Comparison of ENCODE assay signal across 22 cellular contexts in genomic region chr5:130528474-130528873, GRCh38.
DNase-seq lines count a peak whose midpoint lies in the region; ATAC-seq, FAIRE-seq and TF ChIP-seq lines count a peak whose summit lies in the region.
"Had no signal": no experiment of that assay in that cellular context is flagged by ENCODE, and none has a peak within 500 bp of the region (broad histone marks: within the 10 kb centered on the region; RNA-seq: fewer than 3 reads in every experiment).

No MANE protein-coding gene starts in this region.

- no peaks in the 10 kb centered on the region for H3K36me3 ChIP-seq in endothelial cell of umbilical vein (ENCODE audit: control insufficient read depth in 2 of 2, extremely low read depth in 1 of 2, insufficient read depth in 2 of 2, low read length in 2 of 2)
- H3K36me3 ChIP-seq in mesenchymal stem cell (ENCODE audit: control insufficient read depth in 1 of 2, insufficient read depth in 2 of 2, low read depth in 1 of 2, low read length in 2 of 2) = no peaks in the 10 kb centered on the region
- H3K36me3 ChIP-seq: BLaER1, suprapubic skin had no signal

- peak overlapping the region in 1 of 2 experiments; percentile 61 for H3K4ac ChIP-seq in mesenchymal stem cell (ENCODE audit: low read depth in 1 of 2, low read length in 2 of 2)

- H2BK5ac ChIP-seq in mesenchymal stem cell (ENCODE audit: low read depth, low read length, poor library complexity, severe bottlenecking) = no peak overlapping the region

- peaks cover 2 to 4% of the 10 kb centered on the region in 2 donors for H3K9me3 Mint-ChIP-seq in natural killer cell
- H3K9me3 Mint-ChIP-seq: activated naive CD4-positive, alpha-beta T cell treated with anti-CD3 and anti-CD28 coated beads, Interleukin-2, amount 50 U/mL, for 72 hours; central memory CD8-positive, alpha-beta T cell; endodermal cell; IgD-negative memory B cell had no signal

- no peak overlapping the region for H4K8ac ChIP-seq in mesenchymal stem cell (ENCODE audit: low read length)

- H3K27ac ChIP-seq in endothelial cell of umbilical vein (ENCODE audit: insufficient read depth, low read depth, low read length) = no peak overlapping the region
- H3K27ac ChIP-seq in mesenchymal stem cell (ENCODE audit: low read length, poor library complexity, severe bottlenecking) = peak overlapping the region; percentile 39
- H3K27ac ChIP-seq: BLaER1, suprapubic skin had no signal

- no peak overlapping the region for H3K14ac ChIP-seq in mesenchymal stem cell (ENCODE audit: low read length in 2 of 2)

- no peak overlapping the region for H3K9ac ChIP-seq in endothelial cell of umbilical vein (replicated peaks; ENCODE audit: extremely low read depth, insufficient read depth, low read length)
- H3K9ac ChIP-seq in mesenchymal stem cell (ENCODE audit: low read length) = no peak overlapping the region
- H3K9ac ChIP-seq: BLaER1 had no signal

- H3K18ac ChIP-seq in mesenchymal stem cell (ENCODE audit: low read depth in 1 of 2, low read length in 2 of 2) = no peak overlapping the region

- FAIRE-seq in endothelial cell of umbilical vein (lab: Jason Lieb, UNC) = no peak
- FAIRE-seq: GM19239 had no signal

- H3K23ac ChIP-seq in mesenchymal stem cell (ENCODE audit: low read length in 2 of 2) = no peak overlapping the region

- no peak overlapping the region for H2AFZ ChIP-seq in endothelial cell of umbilical vein (ENCODE audit: low read depth, low read length)
- no peak overlapping the region for H2AFZ ChIP-seq in mesenchymal stem cell (ENCODE audit: low read depth, low read length)

- H2AK5ac ChIP-seq in mesenchymal stem cell (ENCODE audit: low read length, severe bottlenecking) = no peak overlapping the region

- H3K79me1 ChIP-seq in mesenchymal stem cell (replicated peaks; ENCODE audit: low read length, poor library complexity, severe bottlenecking) = no peaks in the 10 kb centered on the region

- H2BK15ac ChIP-seq in mesenchymal stem cell (ENCODE audit: low read depth, poor library complexity, severe bottlenecking) = no peak overlapping the region

- H3K27ac Mint-ChIP-seq in natural killer cell = no peak overlapping the region
- H3K27ac Mint-ChIP-seq: activated naive CD4-positive, alpha-beta T cell treated with anti-CD3 and anti-CD28 coated beads, Interleukin-2, amount 50 U/mL, for 72 hours; endodermal cell; IgD-negative memory B cell; memory B cell; nephron progenitor cell had no signal

- no TSS peak for BruUV-seq in endothelial cell of umbilical vein (replicated peaks; lab: Mats Ljungman, UMichigan)

- CTCF ChIA-PET in endothelial cell of umbilical vein (lab: Charles Lee) = no interaction called here

- no peaks in the 10 kb centered on the region for H3K79me2 ChIP-seq in endothelial cell of umbilical vein (ENCODE audit: control insufficient read depth, insufficient read depth, low read length)

- H3K4me3 ChIP-seq in endothelial cell of umbilical vein (replicated peaks in 1 of 3; ENCODE audit: insufficient read depth in 1 of 3, low read depth in 1 of 3, low read length in 3 of 3) = no peak overlapping the region
- H3K4me3 ChIP-seq in mesenchymal stem cell (ENCODE audit: insufficient read depth in 1 of 2, low read depth in 1 of 2, low read length in 2 of 2) = no peak overlapping the region
- H3K4me3 ChIP-seq: BLaER1, suprapubic skin had no signal

- H3K27me3 ChIP-seq in endothelial cell of umbilical vein (ENCODE audit: control insufficient read depth in 2 of 2, insufficient read depth in 2 of 2, low read length in 2 of 2) = no peaks in the 10 kb centered on the region
- no peaks in the 10 kb centered on the region for H3K27me3 ChIP-seq in mesenchymal stem cell (ENCODE audit: control insufficient read depth in 1 of 2, insufficient read depth in 1 of 2, low read length in 2 of 2)
- H3K27me3 ChIP-seq: BLaER1, suprapubic skin had no signal

- POLR2A ChIA-PET in endothelial cell of umbilical vein (lab: Charles Lee) = no interaction called here

- H3K9me3 ChIP-seq in endothelial cell of umbilical vein (replicated peaks; ENCODE audit: control insufficient read depth, insufficient read depth, low read length) = no peaks in the 10 kb centered on the region
- H3K9me3 ChIP-seq in mesenchymal stem cell (ENCODE audit: control insufficient read depth, low read length) = no peaks in the 10 kb centered on the region
- H3K9me3 ChIP-seq: BLaER1, suprapubic skin had no signal

- ATAC-seq in GM18858 (IDR thresholded peaks at IDR 0.05; ENCODE audit: unreplicated experiment) = no peak
- no peak for ATAC-seq in natural killer cell
- ATAC-seq in stimulated activated naive CD8-positive, alpha-beta T cell treated with anti-CD3 and anti-CD28 coated beads, Interleukin-15, Interleukin-2, amounts not matched to agents 100 U/mL and 50 U/mL, for 24 hours = no peak
- ATAC-seq: activated naive CD4-positive, alpha-beta T cell treated with anti-CD3 and anti-CD28 coated beads, Interleukin-2, amount 50 U/mL, for 72 hours had no signal

- no peaks in the 10 kb centered on the region for H4K20me1 ChIP-seq in endothelial cell of umbilical vein (replicated peaks; ENCODE audit: control insufficient read depth, extremely low read depth, insufficient read depth, low read length)
- H4K20me1 ChIP-seq: BLaER1 had no signal

- H3K4me3 Mint-ChIP-seq in natural killer cell = no peak overlapping the region
- H3K4me3 Mint-ChIP-seq: central memory CD8-positive, alpha-beta T cell; endodermal cell; memory B cell; nephron progenitor cell had no signal

- TF ChIP-seq CTCF in endothelial cell of umbilical vein (IDR thresholded peaks at IDR 0.05; ENCODE audit: extremely low read depth in 1 of 2, insufficient read depth in 1 of 2, low read depth in 1 of 2, low read length in 2 of 2) (no peak), natural killer cell (IDR thresholded peaks at IDR 0.05) (no peak)

- no peaks in the 10 kb centered on the region for H3K36me3 Mint-ChIP-seq in natural killer cell
- H3K36me3 Mint-ChIP-seq: activated naive CD4-positive, alpha-beta T cell treated with anti-CD3 and anti-CD28 coated beads, Interleukin-2, amount 50 U/mL, for 72 hours; IgD-negative memory B cell; memory B cell had no signal

- no peaks in the 10 kb centered on the region for H3K27me3 Mint-ChIP-seq in natural killer cell (ENCODE audit: low read depth in 2 of 2)
- H3K27me3 Mint-ChIP-seq: central memory CD8-positive, alpha-beta T cell; IgD-negative memory B cell; memory B cell had no signal

- H3K4me1 Mint-ChIP-seq in natural killer cell = no peaks in the 10 kb centered on the region
- H3K4me1 Mint-ChIP-seq: central memory CD8-positive, alpha-beta T cell; IgD-negative memory B cell; memory B cell; nephron progenitor cell had no signal

- no peak overlapping the region for H4K91ac ChIP-seq in mesenchymal stem cell (ENCODE audit: low read length)

- no peaks in the 10 kb centered on the region for H3K9me1 ChIP-seq in endothelial cell of umbilical vein (replicated peaks; ENCODE audit: control insufficient read depth, extremely low read depth, insufficient read depth, low read length)

- H3K4me1 ChIP-seq in endothelial cell of umbilical vein (ENCODE audit: control insufficient read depth, extremely low read depth, insufficient read depth, low read length) (no peaks in the 10 kb centered on the region), mesenchymal stem cell (ENCODE audit: control insufficient read depth, insufficient read depth, low read depth, low read length) (peaks cover 4% of the 10 kb centered on the region)
- H3K4me1 ChIP-seq: BLaER1, suprapubic skin had no signal

- H2BK12ac ChIP-seq in mesenchymal stem cell (ENCODE audit: low read length in 2 of 2) = no peak overlapping the region

- dilution Hi-C loops in endothelial cell of umbilical vein (cut with MboI; ENCODE audit: extremely low pct_ligation_motif_present, low sequenced_read_pairs) = no loop called here

- H3K4me2 ChIP-seq in endothelial cell of umbilical vein (ENCODE audit: insufficient read depth, low read length) (no peak overlapping the region), mesenchymal stem cell (ENCODE audit: low read length, poor library complexity, severe bottlenecking) (no peak overlapping the region)
- H3K4me2 ChIP-seq: BLaER1 had no signal

- TF ChIP-seq POLR2A in endothelial cell of umbilical vein (IDR thresholded peaks at IDR 0.05; ENCODE audit: low read depth, low read length) = no peak

- intact Hi-C loops in endothelial cell of umbilical vein (cut with micrococcal nuclease) (no loop called here), natural killer cell (cut with micrococcal nuclease) (no loop called here)

- DNase-seq in DMS53 treated with DMSO at 0.1 percent for 48 hours (lab: John Stamatoyannopoulos, UW; ENCODE audit: unreplicated experiment) = peak; percentile 10
- peak; percentile 81 for DNase-seq in RPMI7951 (ENCODE audit: low read depth)
- no peak for DNase-seq in endothelial cell of umbilical vein (ENCODE audit: low read depth, low spot score)
- peak; percentile 41 for DNase-seq in mesenchymal stem cell
- DNase-seq in natural killer cell = no peak
- no peak for DNase-seq in stimulated activated naive CD8-positive, alpha-beta T cell treated with anti-CD3 and anti-CD28 coated beads, Interleukin-15, Interleukin-2, amounts not matched to agents 100 U/mL and 50 U/mL, for 24 hours
- no peak for DNase-seq in stimulated activated naive CD4-positive, alpha-beta T cell (lab: John Stamatoyannopoulos, UW)
- DNase-seq: activated T-cell treated with anti-CD3 and anti-CD28 coated beads, Interleukin-2, amount 50 U/mL, for 1 hour; endodermal cell; head of caudate nucleus; islet precursor cell; NCI-H2081; NCI-H524 treated with DMSO at 0.1 percent for 48 hours; nephron progenitor cell had no signal

- H2BK120ac ChIP-seq in mesenchymal stem cell (ENCODE audit: low read depth, low read length) = no peak overlapping the region

TF ChIP-seq in endothelial cell of umbilical vein, 7 proteins besides CTCF, POLR2A, EP300 and RAD21:
- no peak for TF ChIP-seq MYC (IDR thresholded peaks at IDR 0.05; ENCODE audit: low read depth, low read length)
- peak; percentile 24 for TF ChIP-seq FOS (IDR thresholded peaks at IDR 0.05; ENCODE audit: borderline replicate concordance, insufficient read depth, low read length)

Comparison
In these comparisons a context has a peak if more than half of its experiments do, and no peak if none do; other contexts are left out.
1. DNase-seq: peak in DMS53 treated with DMSO at 0.1 percent for 48 hours (single experiment), RPMI7951 (single experiment) and mesenchymal stem cell (single experiment); none in endothelial cell of umbilical vein (single experiment), natural killer cell (single experiment), stimulated activated naive CD8-positive, alpha-beta T cell treated with anti-CD3 and anti-CD28 coated beads, Interleukin-15, Interleukin-2, amounts not matched to agents 100 U/mL and 50 U/mL, for 24 hours (single experiment) and stimulated activated naive CD4-positive, alpha-beta T cell (0 of 6).